9 cellular contexts compared by ENCODE assay signal in genomic region chr11:125224391-125225015, GRCh38.
DNase-seq lines count a peak whose midpoint lies in the region; ATAC-seq and TF ChIP-seq lines count a peak whose summit lies in the region.
"Had no signal": no experiment of that assay in that cellular context is flagged by ENCODE, and none has a peak within 500 bp of the region (broad histone marks: within the 10 kb centered on the region; RNA-seq: fewer than 3 reads in every experiment).

No MANE protein-coding gene starts in this region.

- ATAC-seq in SK-N-SH treated with all-trans-retinoic acid at 6 μM for 48 hours (peak; percentile 64), HG03521 (IDR thresholded peaks at IDR 0.05; ENCODE audit: unreplicated experiment) (no peak), GM21723 (IDR thresholded peaks at IDR 0.05; ENCODE audit: unreplicated experiment) (no peak)

- in situ Hi-C loops in GM13977 (cut with MboI; ENCODE audit: low pct_unique_long_range_greater_than_20kb, low sequenced_read_pairs, unreplicated experiment): no loop called here

- peak; percentile 31 for DNase-seq in GM13977 (ENCODE audit: low spot score)
- peak; percentile 2 for DNase-seq in glomerular visceral epithelial cell (ENCODE audit: extremely low spot score)
- DNase-seq in pons (ENCODE audit: low spot score): peak; percentile 19
- DNase-seq in NCI-H146 treated with DMSO at 0.1 percent for 48 hours (lab: John Stamatoyannopoulos, UW; ENCODE audit: unreplicated experiment): no peak
- no peak for DNase-seq in activated CD4-positive, alpha-beta T cell treated with anti-CD3 and anti-CD28 coated beads, Interleukin-2, amount 50 U/mL, for 4 hours
- DNase-seq: RPMI8226 had no signal

- no peak for TF ChIP-seq CTCF in GM13977 (IDR thresholded peaks at IDR 0.05; ENCODE audit: extremely low read depth, insufficient read depth, missing control alignments)

TF ChIP-seq in SK-N-SH treated with all-trans-retinoic acid at 6 μM for 48 hours, 23 proteins besides CTCF, POLR2A, EP300 and RAD21:
- TF ChIP-seq ESRRG (CRISPR knock-in tag; IDR thresholded peaks at IDR 0.05): no peak
- no peak for TF ChIP-seq ZFP30 (CRISPR knock-in tag; IDR thresholded peaks at IDR 0.05)
- no peak for TF ChIP-seq BACH2 (CRISPR knock-in tag; IDR thresholded peaks at IDR 0.05; ENCODE audit: borderline replicate concordance)
- no peak for TF ChIP-seq TSHZ2 (CRISPR knock-in tag; IDR thresholded peaks at IDR 0.05)
- no peak for TF ChIP-seq ZNF565 (CRISPR knock-in tag; conservative IDR thresholded peaks at IDR 0.05; ENCODE audit: low read depth)

Comparison
In these comparisons a context has a peak if more than half of its experiments do, and no peak if none do; other contexts are left out.
1. DNase-seq: peak in GM13977 (single experiment), glomerular visceral epithelial cell (single experiment) and pons (single experiment); none in NCI-H146 treated with DMSO at 0.1 percent for 48 hours (single experiment) and activated CD4-positive, alpha-beta T cell treated with anti-CD3 and anti-CD28 coated beads, Interleukin-2, amount 50 U/mL, for 4 hours (0 of 2).